Comparison of ENCODE assay signal across 8 cellular contexts in genomic region chr1:41890841-41891311, GRCh38.
DNase-seq lines count a peak whose midpoint lies in the region.

No MANE protein-coding gene starts in this region.

- no peak for DNase-seq in T-helper 2 cell treated with Interferon-gamma antibody and Interleukin-4, amounts not matched to agents 5 μg/mL and 100 μg/mL, for 36 hours (ENCODE audit: low spot score)
- DNase-seq in T-helper 2 cell (no peak), adipocyte (ENCODE audit: low read depth) (no peak), substantia nigra (lab: John Stamatoyannopoulos, UW) (peak in 24 of 49 donors; percentile 8 to 75 (median 26)), iPS-NIHi7 (ENCODE audit: extremely low spot score) (no peak), HuH-7.5 (ENCODE audit: low spot score) (no peak), NCI-H82 treated with DMSO at 0.1 percent for 48 hours (lab: John Stamatoyannopoulos, UW; ENCODE audit: unreplicated experiment) (no peak)

- peak overlapping the region; percentile 91 for H3K27ac Mint-ChIP-seq in T-helper 2 cell treated with Interferon-gamma antibody and Interleukin-4, amounts not matched to agents 5 μg/mL and 100 μg/mL, for 36 hours

- H3K36me3 ChIP-seq in adipocyte (ENCODE audit: control insufficient read depth, insufficient read depth, low read length, severe bottlenecking): no peaks in the 10 kb centered on the region

- H3K36me3 Mint-ChIP-seq in T-helper 2 cell treated with Interferon-gamma antibody and Interleukin-4, amounts not matched to agents 5 μg/mL and 100 μg/mL, for 36 hours (ENCODE audit: low read depth): no peaks in the 10 kb centered on the region

- no peaks in the 10 kb centered on the region for H3K27me3 Mint-ChIP-seq in T-helper 2 cell treated with Interferon-gamma antibody and Interleukin-4, amounts not matched to agents 5 μg/mL and 100 μg/mL, for 36 hours (ENCODE audit: low read depth)

- H3K4me3 Mint-ChIP-seq in T-helper 2 cell treated with Interferon-gamma antibody and Interleukin-4, amounts not matched to agents 5 μg/mL and 100 μg/mL, for 36 hours: peak overlapping the region; percentile 82

- no peaks in the 10 kb centered on the region for H3K9me3 Mint-ChIP-seq in T-helper 2 cell treated with Interferon-gamma antibody and Interleukin-4, amounts not matched to agents 5 μg/mL and 100 μg/mL, for 36 hours

- H3K27ac ChIP-seq in layer of hippocampus (ENCODE audit: low read depth, low read length) (peak overlapping the region; percentile 31), substantia nigra (ENCODE audit: low read depth, low read length, poor library complexity, severe bottlenecking) (peak overlapping the region; percentile 8)

- H3K27me3 ChIP-seq in adipocyte (replicated peaks; ENCODE audit: control insufficient read depth, insufficient read depth, low read length) (no peaks in the 10 kb centered on the region), layer of hippocampus (ENCODE audit: control insufficient read depth, insufficient read depth, low read length) (no peaks in the 10 kb centered on the region)

- H3K4me1 Mint-ChIP-seq in T-helper 2 cell treated with Interferon-gamma antibody and Interleukin-4, amounts not matched to agents 5 μg/mL and 100 μg/mL, for 36 hours (ENCODE audit: low read depth): peaks cover 38% of the 10 kb centered on the region

- peaks cover 26% of the 10 kb centered on the region for H3K4me1 ChIP-seq in adipocyte (ENCODE audit: control insufficient read depth, insufficient read depth, low read length)

- no peaks in the 10 kb centered on the region for H3K9me3 ChIP-seq in adipocyte (ENCODE audit: control insufficient read depth, low read length)

- peak overlapping the region; percentile 78 for H3K9ac ChIP-seq in adipocyte (ENCODE audit: low read length)

- H3K4me3 ChIP-seq in adipocyte (ENCODE audit: low read length): peak overlapping the region; percentile 75
